Comparison of ENCODE assay signal across 28 cellular contexts in genomic region chr3:95813261-95813660, GRCh38.
DNase-seq lines count a peak whose midpoint lies in the region; ATAC-seq and TF ChIP-seq lines count a peak whose summit lies in the region.
"Had no signal": no experiment of that assay in that cellular context is flagged by ENCODE, and none has a peak within 500 bp of the region (broad histone marks: within the 10 kb centered on the region; RNA-seq: fewer than 3 reads in every experiment).

No MANE protein-coding gene starts in this region.

- POLR2A ChIA-PET in PC-3 (lab: Charles Lee; ENCODE audit: unreplicated experiment) = no interaction called here

- H3K4me3 ChIP-seq in GM23338 (no peak overlapping the region), PC-3 (ENCODE audit: low read length) (no peak overlapping the region), astrocyte of the spinal cord (ENCODE audit: low read depth, low read length) (no peak overlapping the region), fibroblast of villous mesenchyme (ENCODE audit: low read depth, low read length) (no peak overlapping the region)
- H3K4me3 ChIP-seq: HAP-1 had no signal

- H3K4me3 Mint-ChIP-seq in GM23338 = no peak overlapping the region

- H3K36me3 Mint-ChIP-seq in GM23338 (ENCODE audit: low read depth) = no peaks in the 10 kb centered on the region

- no peak for DNase-seq in GM23338 (ENCODE audit: low spot score)
- DNase-seq in PC-3 = peak; percentile 30
- peak; percentile 1 for DNase-seq in astrocyte of the spinal cord (ENCODE audit: low read depth, low spot score)
- DNase-seq in fibroblast of villous mesenchyme (ENCODE audit: low read depth) = peak; percentile 8
- no peak for DNase-seq in ecto neural progenitor cell (ENCODE audit: low spot score)
- no peak for DNase-seq in T-helper 1 cell
- no peak for DNase-seq in SIG-M5 treated with dmso at 0.1 percent for 504 hours (lab: John Stamatoyannopoulos, UW; ENCODE audit: unreplicated experiment)
- DNase-seq in activated CD4-positive, CD25-positive, alpha-beta regulatory T cell treated with anti-CD3 and anti-CD28 coated beads, Interleukin-2, amount 50 U/mL, for 72 hours = no peak
- DNase-seq: 8988T; ACHN; Calu3; DMS79 treated with DMSO at 0.1 percent for 48 hours; GF-D8; GOT3; Karpas-422; MV-4-11; NCI-H1105 treated with DMSO at 0.1 percent for 48 hours; NCI-H146; NCI-H2029; NCI-H446 treated with DMSO at 0.1 percent for 48 hours; NCI-H526; NCI-H82; NK-92 treated with Interleukin-12 subunit alpha and Interleukin-12 subunit beta, amount 100 ng/mL, for 24 hours; SIG-M5; SK-N-SH had no signal

- H3K27ac ChIP-seq in GM23338 (ENCODE audit: low read depth) = no peak overlapping the region
- H3K27ac ChIP-seq in PC-3 (ENCODE audit: low read length) = no peak overlapping the region
- H3K27ac ChIP-seq: HL-60 had no signal

- H3F3A ChIP-seq in GM23338 (replicated peaks; ENCODE audit: low read depth) (no peaks in the 10 kb centered on the region), PC-3 (ENCODE audit: low read length, unreplicated experiment) (no peaks in the 10 kb centered on the region)

- in situ Hi-C loops in astrocyte of the spinal cord (cut with HindIII; ENCODE audit: low sequenced_read_pairs) = no loop called here

- H3K27ac Mint-ChIP-seq in GM23338 = no peak overlapping the region

- H3K4me2 ChIP-seq in GM23338 = no peak overlapping the region
- no peak overlapping the region for H3K4me2 ChIP-seq in PC-3 (ENCODE audit: low read length)
- H3K4me2 ChIP-seq: SK-N-SH had no signal

- no TSS peak for BruUV-seq in PC-3 (replicated peaks; lab: Mats Ljungman, UMichigan)

- no peaks in the 10 kb centered on the region for H3K27me3 ChIP-seq in GM23338 (ENCODE audit: insufficient read depth)
- no peaks in the 10 kb centered on the region for H3K27me3 ChIP-seq in PC-3 (ENCODE audit: low read length)

- CTCF ChIA-PET in PC-3 (lab: Charles Lee) = no interaction called here

- intact Hi-C loops in PC-3 (cut with micrococcal nuclease) = no loop called here

- H4K20me1 ChIP-seq in GM23338 (replicated peaks; ENCODE audit: insufficient read depth) (no peaks in the 10 kb centered on the region), PC-3 (ENCODE audit: low read length) (no peaks in the 10 kb centered on the region)

- H2AFZ ChIP-seq in GM23338 (peak overlapping the region; percentile 19; the same call in 1 of the 2 replicates), PC-3 (ENCODE audit: low read length) (no peak overlapping the region)

- no peaks in the 10 kb centered on the region for H3K9me3 Mint-ChIP-seq in GM23338

- no peaks in the 10 kb centered on the region for H3K4me1 ChIP-seq in GM23338 (ENCODE audit: insufficient read depth)
- no peaks in the 10 kb centered on the region; the same call in 1 of the 2 replicates for H3K4me1 ChIP-seq in PC-3 (ENCODE audit: insufficient read depth, low read length)

- no peak for TF ChIP-seq CTCF in GM23338 (conservative IDR thresholded peaks at IDR 0.05; ENCODE audit: low read depth in 2 of 2)
- TF ChIP-seq CTCF in PC-3 (conservative IDR thresholded peaks at IDR 0.05; ENCODE audit: low read depth, low read length) = no peak
- no peak for TF ChIP-seq CTCF in astrocyte of the spinal cord (IDR thresholded peaks at IDR 0.05; ENCODE audit: low read depth, low read length)
- no peak for TF ChIP-seq CTCF in fibroblast of villous mesenchyme (IDR thresholded peaks at IDR 0.05; ENCODE audit: insufficient read depth, low read depth, low read length)

- ATAC-seq in GM23338 (no peak), PC-3 (peak; percentile 37)
- ATAC-seq: Panc1 had no signal

- no peak overlapping the region for H3K9ac ChIP-seq in PC-3 (ENCODE audit: low read length)
- H3K9ac ChIP-seq: SK-N-SH had no signal

- H3K27me3 Mint-ChIP-seq in GM23338 (ENCODE audit: insufficient read depth, low read depth, poor library complexity) = no peaks in the 10 kb centered on the region

- peaks cover 4% of the 10 kb centered on the region; the same call in 2 of the 3 replicates for H3K4me1 Mint-ChIP-seq in GM23338

- H3K79me2 ChIP-seq in GM23338 (replicated peaks; ENCODE audit: insufficient read depth) (no peaks in the 10 kb centered on the region), PC-3 (ENCODE audit: low read length) (no peaks in the 10 kb centered on the region)

- H3K36me3 ChIP-seq in GM23338 (ENCODE audit: insufficient read depth) (no peaks in the 10 kb centered on the region), PC-3 (ENCODE audit: low read depth, low read length) (no peaks in the 10 kb centered on the region)
- H3K36me3 ChIP-seq: HAP-1 had no signal

- no peaks in the 10 kb centered on the region for H3K9me3 ChIP-seq in PC-3 (ENCODE audit: low read length)
- H3K9me3 ChIP-seq: HAP-1, SK-N-SH had no signal

- H3K9me2 ChIP-seq in GM23338 (ENCODE audit: insufficient read depth) (no peaks in the 10 kb centered on the region), PC-3 (replicated peaks; ENCODE audit: low read length) (no peaks in the 10 kb centered on the region)
- H3K9me2 ChIP-seq: SK-N-SH had no signal

TF ChIP-seq in GM23338, 12 proteins besides CTCF, POLR2A, EP300 and RAD21:
- TF ChIP-seq NANOG (IDR thresholded peaks at IDR 0.05; ENCODE audit: borderline replicate concordance) (no peak), ZNF114 (CRISPR knock-in tag; IDR thresholded peaks at IDR 0.05) (no peak), EZH2 (IDR thresholded peaks at IDR 0.05; ENCODE audit: low read depth, unreplicated experiment) (no peak), CREB1 (CRISPR knock-in tag; IDR thresholded peaks at IDR 0.05; ENCODE audit: low read depth) (no peak), EZH2phosphoT487 (IDR thresholded peaks at IDR 0.05; ENCODE audit: unreplicated experiment) (no peak), REST (IDR thresholded peaks at IDR 0.05; ENCODE audit: unreplicated experiment) (no peak), POLR2AphosphoS5 (IDR thresholded peaks at IDR 0.05; ENCODE audit: low read depth) (no peak), ZNF331 (CRISPR knock-in tag; IDR thresholded peaks at IDR 0.05; ENCODE audit: low read depth) (no peak)
- TF ChIP-seq, protein P1, sequence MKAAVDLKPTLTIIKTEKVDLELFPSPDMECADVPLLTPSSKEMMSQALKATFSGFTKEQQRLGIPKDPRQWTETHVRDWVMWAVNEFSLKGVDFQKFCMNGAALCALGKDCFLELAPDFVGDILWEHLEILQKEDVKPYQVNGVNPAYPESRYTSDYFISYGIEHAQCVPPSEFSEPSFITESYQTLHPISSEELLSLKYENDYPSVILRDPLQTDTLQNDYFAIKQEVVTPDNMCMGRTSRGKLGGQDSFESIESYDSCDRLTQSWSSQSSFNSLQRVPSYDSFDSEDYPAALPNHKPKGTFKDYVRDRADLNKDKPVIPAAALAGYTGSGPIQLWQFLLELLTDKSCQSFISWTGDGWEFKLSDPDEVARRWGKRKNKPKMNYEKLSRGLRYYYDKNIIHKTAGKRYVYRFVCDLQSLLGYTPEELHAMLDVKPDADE (IDR thresholded peaks at IDR 0.05) = no peak

Comparison
In these comparisons a context has a peak if more than half of its experiments do, and no peak if none do; other contexts are left out.
1. DNase-seq: peak in PC-3 (single experiment), astrocyte of the spinal cord (single experiment) and fibroblast of villous mesenchyme (single experiment); none in GM23338 (single experiment), ecto neural progenitor cell (single experiment), T-helper 1 cell (0 of 5), SIG-M5 treated with dmso at 0.1 percent for 504 hours (single experiment) and activated CD4-positive, CD25-positive, alpha-beta regulatory T cell treated with anti-CD3 and anti-CD28 coated beads, Interleukin-2, amount 50 U/mL, for 72 hours (single experiment).